Comparison of ENCODE assay signal across 17 cellular contexts in the genomic region with DNA sequence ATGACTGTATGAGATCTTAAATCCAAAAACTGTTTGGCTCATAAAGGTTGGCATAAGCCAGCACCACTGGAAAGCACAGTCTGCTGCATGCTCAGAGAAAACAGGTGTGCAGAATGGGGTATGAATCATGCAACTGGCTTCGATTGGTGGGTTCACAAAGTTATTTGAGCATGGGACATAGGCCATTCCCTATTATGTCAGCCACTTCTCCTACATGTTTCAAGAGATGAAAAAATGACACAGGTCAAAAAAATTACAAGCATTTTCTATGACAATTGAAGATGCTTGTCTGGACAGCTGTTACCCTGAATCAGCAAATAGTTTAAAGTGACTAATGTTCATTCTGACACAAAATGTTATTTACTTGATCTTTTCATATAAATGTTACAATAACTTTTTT.
DNase-seq lines count a peak whose midpoint lies in the region; ATAC-seq and TF ChIP-seq lines count a peak whose summit lies in the region.
"Had no signal": no experiment of that assay in that cellular context is flagged by ENCODE, and none has a peak within 500 bp of the region (broad histone marks: within the 10 kb centered on the region; RNA-seq: fewer than 3 reads in every experiment).

No MANE protein-coding gene starts in this region.

- no peak overlapping the region for H3K27ac Mint-ChIP-seq in HFFc6
- H3K27ac Mint-ChIP-seq: CD8-positive, alpha-beta memory T cell; stimulated activated naive CD8-positive, alpha-beta T cell treated with anti-CD3 and anti-CD28 coated beads, Interleukin-15, amount 100 ng/mL, for 72 hours; WTC11 had no signal

- no peak overlapping the region for H3K4me3 ChIP-seq in SJSA1
- no peak overlapping the region for H3K4me3 ChIP-seq in fibroblast of mammary gland (ENCODE audit: control insufficient read depth, low read depth, low read length)
- no peak overlapping the region for H3K4me3 ChIP-seq in skeletal muscle satellite cell (ENCODE audit: low read length)
- H3K4me3 ChIP-seq in BE2C (ENCODE audit: low read depth, low read length): no peak overlapping the region
- H3K4me3 ChIP-seq in effector memory CD4-positive, alpha-beta T cell (ENCODE audit: insufficient read depth, low read depth, low read length, poor library complexity, severe bottlenecking): no peak overlapping the region
- H3K4me3 ChIP-seq: lower lobe of right lung had no signal

- peak overlapping the region; percentile 66 for H3K9ac ChIP-seq in skeletal muscle satellite cell (ENCODE audit: low read depth, low read length)

- H3K27me3 ChIP-seq in SJSA1 (replicated peaks): no peaks in the 10 kb centered on the region
- H3K27me3 ChIP-seq in skeletal muscle satellite cell (ENCODE audit: control insufficient read depth, insufficient read depth, low read length): no peaks in the 10 kb centered on the region
- H3K27me3 ChIP-seq in BE2C: no peaks in the 10 kb centered on the region
- H3K27me3 ChIP-seq in effector memory CD4-positive, alpha-beta T cell (replicated peaks; ENCODE audit: control insufficient read depth, insufficient read depth, low read length, poor library complexity, severe bottlenecking): no peaks in the 10 kb centered on the region

- no peak for TF ChIP-seq CTCF in HFFc6 (IDR thresholded peaks at IDR 0.05)
- no peak for TF ChIP-seq CTCF in fibroblast of mammary gland (conservative IDR thresholded peaks at IDR 0.05; ENCODE audit: control insufficient read depth, insufficient read depth, low read depth, low read length)
- TF ChIP-seq CTCF in BE2C (IDR thresholded peaks at IDR 0.05; ENCODE audit: low read depth, low read length): no peak

- ATAC-seq in GM19324 (IDR thresholded peaks at IDR 0.05; ENCODE audit: low FRiP score, unreplicated experiment): no peak
- ATAC-seq: lower lobe of right lung; sciatic nerve; stimulated activated naive CD8-positive, alpha-beta T cell treated with anti-CD3 and anti-CD28 coated beads, Interleukin-15, amount 100 ng/mL, for 72 hours; WTC11 had no signal

- no peaks in the 10 kb centered on the region for H3K36me3 ChIP-seq in SJSA1
- H3K36me3 ChIP-seq in skeletal muscle satellite cell (ENCODE audit: insufficient read depth, low read length): no peaks in the 10 kb centered on the region
- no peaks in the 10 kb centered on the region for H3K36me3 ChIP-seq in BE2C
- no peaks in the 10 kb centered on the region for H3K36me3 ChIP-seq in effector memory CD4-positive, alpha-beta T cell (ENCODE audit: control insufficient read depth, insufficient read depth, low read length)
- H3K36me3 ChIP-seq: lower lobe of right lung had no signal

- peak overlapping the region; percentile 92 for H3K27ac ChIP-seq in SJSA1
- no peak overlapping the region for H3K27ac ChIP-seq in effector memory CD4-positive, alpha-beta T cell (ENCODE audit: insufficient read depth, low read length, poor library complexity, severe bottlenecking)
- H3K27ac ChIP-seq: lower lobe of right lung had no signal

- H3K4me1 ChIP-seq in SJSA1 (replicated peaks): peaks cover 45% of the 10 kb centered on the region
- H3K4me1 ChIP-seq in skeletal muscle satellite cell (ENCODE audit: control insufficient read depth, insufficient read depth, low read length): peaks cover 32% of the 10 kb centered on the region
- H3K4me1 ChIP-seq in BE2C: no peaks in the 10 kb centered on the region
- no peaks in the 10 kb centered on the region for H3K4me1 ChIP-seq in effector memory CD4-positive, alpha-beta T cell (ENCODE audit: control insufficient read depth, insufficient read depth, low read length, poor library complexity, severe bottlenecking)
- H3K4me1 ChIP-seq: lower lobe of right lung had no signal

- H3K4me3 Mint-ChIP-seq in HFFc6: no peak overlapping the region
- H3K4me3 Mint-ChIP-seq: CD8-positive, alpha-beta memory T cell; central memory CD8-positive, alpha-beta T cell; neural crest cell; stimulated activated naive CD8-positive, alpha-beta T cell treated with anti-CD3 and anti-CD28 coated beads, Interleukin-15, amount 100 ng/mL, for 72 hours; WTC11 had no signal

- H3K4me2 ChIP-seq in skeletal muscle satellite cell (ENCODE audit: low read length): no peak overlapping the region

- H3K27me3 Mint-ChIP-seq in HFFc6 (ENCODE audit: insufficient read depth): no peaks in the 10 kb centered on the region; the same call in 1 of the 2 replicates
- H3K27me3 Mint-ChIP-seq: central memory CD8-positive, alpha-beta T cell; stimulated activated naive CD8-positive, alpha-beta T cell treated with anti-CD3 and anti-CD28 coated beads, Interleukin-15, amount 100 ng/mL, for 72 hours had no signal

- H3K9me3 Mint-ChIP-seq in HFFc6: peaks cover 14% of the 10 kb centered on the region
- H3K9me3 Mint-ChIP-seq: central memory CD8-positive, alpha-beta T cell had no signal

- peaks cover 64% of the 10 kb centered on the region for H3K4me1 Mint-ChIP-seq in HFFc6 (ENCODE audit: low read depth)
- H3K4me1 Mint-ChIP-seq: CD8-positive, alpha-beta memory T cell; central memory CD8-positive, alpha-beta T cell; stimulated activated naive CD8-positive, alpha-beta T cell treated with anti-CD3 and anti-CD28 coated beads, Interleukin-15, amount 100 ng/mL, for 72 hours had no signal

- DNase-seq in HFFc6 (peak; percentile 46), SJSA1 (ENCODE audit: low read depth in 1 of 2, low spot score in 2 of 2) (peak; percentile 61 to 82), fibroblast of mammary gland (ENCODE audit: low read depth) (peak; percentile 47), BE2C (no peak), NOMO-1 treated with DMSO at 0.1 percent for 48 hours (lab: John Stamatoyannopoulos, UW; ENCODE audit: unreplicated experiment) (no peak)
- no peak for DNase-seq in effector memory CD4-positive, alpha-beta T cell
- DNase-seq: activated naive CD4-positive, alpha-beta T cell treated with anti-CD3 and anti-CD28 coated beads, Interleukin-2, amount 50 U/mL, for 16 hours; CD8-positive, alpha-beta memory T cell; lower lobe of right lung; NCI-H2107; stimulated activated naive CD8-positive, alpha-beta T cell treated with anti-CD3 and anti-CD28 coated beads, Interleukin-15, amount 100 ng/mL, for 72 hours had no signal

- H3K36me3 Mint-ChIP-seq in HFFc6 (ENCODE audit: low read depth): peaks cover 19% of the 10 kb centered on the region
- H3K36me3 Mint-ChIP-seq: CD8-positive, alpha-beta memory T cell had no signal

- H3K9me3 ChIP-seq in SJSA1 (replicated peaks): no peaks in the 10 kb centered on the region
- H3K9me3 ChIP-seq in skeletal muscle satellite cell (replicated peaks; ENCODE audit: low read length): peaks cover 5% of the 10 kb centered on the region
- H3K9me3 ChIP-seq in BE2C: no peaks in the 10 kb centered on the region
- H3K9me3 ChIP-seq in effector memory CD4-positive, alpha-beta T cell (ENCODE audit: control insufficient read depth, low read length): no peaks in the 10 kb centered on the region

Comparison
In these comparisons a context has a peak if more than half of its experiments do, and no peak if none do; other contexts are left out.
1. DNase-seq: peak in HFFc6 (single experiment), SJSA1 (2 of 2) and fibroblast of mammary gland (single experiment); none in BE2C (single experiment), NOMO-1 treated with DMSO at 0.1 percent for 48 hours (single experiment) and effector memory CD4-positive, alpha-beta T cell (0 of 3).